7 cellular contexts compared by ENCODE assay signal in genomic region chr11:78432058-78432515, GRCh38. TPM values are rescaled to one million over a fixed set of nuclear protein-coding genes. Genes with fewer than 3 reads are reported as not detected.
DNase-seq lines count a peak whose midpoint lies in the region; ATAC-seq and TF ChIP-seq lines count a peak whose summit lies in the region.

No MANE protein-coding gene starts in this region.

- H3K27ac ChIP-seq in dorsolateral prefrontal cortex, result no peak overlapping the region
- H3K27ac ChIP-seq in trophoblast cell (ENCODE audit: low read depth, low read length), result peak overlapping the region; percentile 86

- H2BK120ac ChIP-seq in trophoblast cell (ENCODE audit: insufficient read depth, low read length, poor library complexity), result peak overlapping the region; percentile 95

- no peaks in the 10 kb centered on the region for H3K27me3 Mint-ChIP-seq in natural killer cell (ENCODE audit: low read depth in 2 of 2)

- peak overlapping the region; percentile 97 for H3K14ac ChIP-seq in trophoblast cell (ENCODE audit: low read length)

- no peaks in the 10 kb centered on the region for H3K9me3 Mint-ChIP-seq in natural killer cell

- peak overlapping the region; percentile 97 for H3K18ac ChIP-seq in trophoblast cell (ENCODE audit: low read length)

- no peak overlapping the region for H3K4me3 ChIP-seq in dorsolateral prefrontal cortex
- H3K4me3 ChIP-seq in trophoblast cell (ENCODE audit: low read depth, low read length), result no peak overlapping the region

- H3K27ac Mint-ChIP-seq in natural killer cell, result no peak overlapping the region

- no peaks in the 10 kb centered on the region for H3K27me3 ChIP-seq in dorsolateral prefrontal cortex
- H3K27me3 ChIP-seq in trophoblast cell (ENCODE audit: insufficient read depth, low read length), result no peaks in the 10 kb centered on the region

- DNase-seq in ELF-1 (ENCODE audit: low read depth, low spot score) (peak; percentile 27), dorsolateral prefrontal cortex (no peak), trophoblast cell (no peak), SHP77 treated with DMSO at 0.1 percent for 48 hours (lab: John Stamatoyannopoulos, UW) (no peak), NCI-H1436 (lab: John Stamatoyannopoulos, UW) (no peak), natural killer cell (no peak)

- H3K4me3 Mint-ChIP-seq in natural killer cell, result no peak overlapping the region

- H2BK5ac ChIP-seq in trophoblast cell (ENCODE audit: low read depth, low read length, poor library complexity), result peak overlapping the region; percentile 99

- H3K4me1 ChIP-seq in trophoblast cell (ENCODE audit: control insufficient read depth in 1 of 2, insufficient read depth in 2 of 2, low read length in 2 of 2), result peaks cover 7% of the 10 kb centered on the region in 2 experiments

- H3K9ac ChIP-seq in trophoblast cell (ENCODE audit: low read length), result no peak overlapping the region

- intact Hi-C loops in dorsolateral prefrontal cortex (cut with DNase I), result no loop called here
- intact Hi-C loops in natural killer cell (cut with micrococcal nuclease), result no loop called here

- H4K91ac ChIP-seq in trophoblast cell (ENCODE audit: low read depth, low read length), result peak overlapping the region; percentile 98

- peak overlapping the region; percentile 80 for H3K4ac ChIP-seq in trophoblast cell (ENCODE audit: low read depth, low read length)

- peaks cover 2% of the 10 kb centered on the region for H3K79me2 ChIP-seq in trophoblast cell (ENCODE audit: control insufficient read depth, insufficient read depth, low read length, poor library complexity)

- peak; percentile 59 for TF ChIP-seq CTCF in LNCAP (IDR thresholded peaks at IDR 0.05)
- peak in 55 of 56 donors; percentile 19 to 71 (median 53) for TF ChIP-seq CTCF in dorsolateral prefrontal cortex (IDR thresholded peaks at IDR 0.05 in 54 of 56, conservative IDR thresholded peaks at IDR 0.05 in 2 of 56; ENCODE audit: low read depth in 1 of 56, partially characterized antibody in 56 of 56)
- no peak for TF ChIP-seq CTCF in natural killer cell (IDR thresholded peaks at IDR 0.05)

- ATAC-seq in natural killer cell, result no peak

- no CpG with 5 or more reads among the region's 4 CpGs for WGBS in trophoblast cell (ENCODE audit: extremely low coverage, insufficient coverage, insufficient read length)

- no peak overlapping the region for H3K4me2 ChIP-seq in trophoblast cell (ENCODE audit: low read length)

- H3K79me1 ChIP-seq in trophoblast cell (ENCODE audit: low read length), result peaks cover 12% of the 10 kb centered on the region

- no peak overlapping the region for H2AFZ ChIP-seq in trophoblast cell (ENCODE audit: insufficient read depth, low read length, poor library complexity)

- H4K12ac ChIP-seq in trophoblast cell (ENCODE audit: low read depth, low read length), result no peak overlapping the region

- H2BK12ac ChIP-seq in trophoblast cell (ENCODE audit: low read length), result peak overlapping the region; percentile 100

- H3K4me1 Mint-ChIP-seq in natural killer cell, result no peaks in the 10 kb centered on the region

- H3K23ac ChIP-seq in trophoblast cell (ENCODE audit: low read length), result no peak overlapping the region

- H2AK5ac ChIP-seq in trophoblast cell (ENCODE audit: low read length), result peak overlapping the region; percentile 100

- peaks cover 1% of the 10 kb centered on the region for H3K36me3 Mint-ChIP-seq in natural killer cell

- no peaks in the 10 kb centered on the region for H3K36me3 ChIP-seq in trophoblast cell (ENCODE audit: control insufficient read depth in 1 of 2, insufficient read depth in 2 of 2, low read length in 2 of 2)

- H3K9me3 ChIP-seq in trophoblast cell (ENCODE audit: insufficient read depth, low read depth, low read length), result no peaks in the 10 kb centered on the region

- H4K8ac ChIP-seq in trophoblast cell (ENCODE audit: low read depth, low read length), result peak overlapping the region; percentile 95

RNA-seq across cellular contexts. Expression of gene GAB2, which starts 14.5 kb away (rescaled TPM):
- total RNA-seq in dorsolateral prefrontal cortex (100 to 1,000 TPM in 37 of 120 experiments, 10 to 100 TPM in 83; 36.8 to 242 (median 84.6) TPM), natural killer cell (10 to 100 TPM in 1 of 3 donors, 1 to 10 TPM in 2; 4.3 to 58.4 (median 8.1) TPM)
- 105 and 110 TPM in 2 replicates for polyA plus RNA-seq in trophoblast cell (2013)
